In the genomic region with DNA sequence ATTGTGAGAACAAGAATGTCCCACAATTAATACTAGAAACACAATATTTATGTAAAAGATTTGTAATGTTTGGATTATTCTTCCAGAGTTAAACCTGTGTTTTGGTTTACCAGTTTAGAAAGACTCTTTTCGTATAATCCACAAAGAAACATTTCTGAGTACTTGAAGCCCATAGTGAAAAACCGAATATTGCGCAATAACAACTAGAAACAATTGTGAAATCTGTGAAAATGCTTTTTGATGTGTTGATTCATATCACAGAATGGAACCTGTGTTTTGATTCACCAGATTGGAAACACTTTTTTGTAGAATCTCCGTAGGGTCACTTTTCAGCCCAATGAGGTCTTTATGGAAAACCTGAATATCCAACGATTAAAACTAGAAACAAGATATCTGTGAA, we compare ENCODE assay signal across 26 cellular contexts.
"Had no signal": no experiment of that assay in that cellular context is flagged by ENCODE, and none has a peak within 500 bp of the region (broad histone marks: within the 10 kb centered on the region; RNA-seq: fewer than 3 reads in every experiment).

No MANE protein-coding gene starts in this region.

- H3K27ac ChIP-seq: esophagus muscularis mucosa, foreskin keratinocyte, gastroesophageal sphincter, heart left ventricle, hepatocyte, neutrophil, parathyroid adenoma, thyroid gland, vagina had no signal

- DNase-seq: effector CD8-positive, alpha-beta T cell; endodermal cell; foreskin keratinocyte; heart left ventricle; kidney; mesenchymal stem cell; mucosa of descending colon; naive B cell; stimulated activated CD4-positive, alpha-beta T cell treated with anti-CD3 and anti-CD28 coated beads, Interleukin-12 subunit alpha, Interleukin-12 subunit beta, amount 100 ng/mL, for 4 hours; stimulated activated CD4-positive, alpha-beta T cell treated with anti-CD3 and anti-CD28 coated beads, Interleukin-1b, Interleukin-23, amount 100 ng/mL, for 48 hours; stimulated activated CD4-positive, alpha-beta T cell treated with anti-CD3 and anti-CD28 coated beads, Interleukin-4, amount 100 ng/mL, for 1 hour; stimulated activated CD8-positive, alpha-beta memory T cell treated with anti-CD3 and anti-CD28 coated beads, Interleukin-4, amount 100 ng/mL, for 48 hours; stimulated activated naive CD4-positive, alpha-beta T cell; stimulated activated naive CD8-positive, alpha-beta T cell treated with anti-CD3 and anti-CD28 coated beads, Interleukin-15, amount 100 ng/mL, for 72 hours; thyroid gland; trophoblast cell had no signal

- ATAC-seq: foreskin keratinocyte; gastroesophageal sphincter; heart left ventricle; left lobe of liver; mucosa of descending colon; natural killer cell treated with Interleukin-12 subunit alpha and Interleukin-12 subunit beta and Interleukin-15 and Interleukin-18, amount 100 ng/mL, for 72 hours; sciatic nerve; stimulated activated naive CD8-positive, alpha-beta T cell treated with anti-CD3 and anti-CD28 coated beads, Interleukin-15, amount 100 ng/mL, for 72 hours had no signal

- H3K36me3 ChIP-seq: esophagus muscularis mucosa, gastroesophageal sphincter, heart left ventricle, neutrophil, thyroid gland, vagina had no signal

- H3K4me3 ChIP-seq: esophagus muscularis mucosa, gastroesophageal sphincter, heart left ventricle, hepatocyte, mucosa of descending colon, smooth muscle cell, thyroid gland, vagina had no signal

- H3K9me3 ChIP-seq: esophagus muscularis mucosa, gastroesophageal sphincter, neutrophil, thyroid gland, vagina had no signal

- H3K27me3 ChIP-seq: esophagus muscularis mucosa, foreskin keratinocyte, gastroesophageal sphincter, heart left ventricle, hepatocyte, neutrophil, thyroid gland, vagina had no signal

- H3K4me1 ChIP-seq: esophagus muscularis mucosa, foreskin keratinocyte, gastroesophageal sphincter, heart left ventricle, parathyroid adenoma, thyroid gland, vagina had no signal
